Comparison of ENCODE assay signal across 7 cellular contexts in the genomic region with DNA sequence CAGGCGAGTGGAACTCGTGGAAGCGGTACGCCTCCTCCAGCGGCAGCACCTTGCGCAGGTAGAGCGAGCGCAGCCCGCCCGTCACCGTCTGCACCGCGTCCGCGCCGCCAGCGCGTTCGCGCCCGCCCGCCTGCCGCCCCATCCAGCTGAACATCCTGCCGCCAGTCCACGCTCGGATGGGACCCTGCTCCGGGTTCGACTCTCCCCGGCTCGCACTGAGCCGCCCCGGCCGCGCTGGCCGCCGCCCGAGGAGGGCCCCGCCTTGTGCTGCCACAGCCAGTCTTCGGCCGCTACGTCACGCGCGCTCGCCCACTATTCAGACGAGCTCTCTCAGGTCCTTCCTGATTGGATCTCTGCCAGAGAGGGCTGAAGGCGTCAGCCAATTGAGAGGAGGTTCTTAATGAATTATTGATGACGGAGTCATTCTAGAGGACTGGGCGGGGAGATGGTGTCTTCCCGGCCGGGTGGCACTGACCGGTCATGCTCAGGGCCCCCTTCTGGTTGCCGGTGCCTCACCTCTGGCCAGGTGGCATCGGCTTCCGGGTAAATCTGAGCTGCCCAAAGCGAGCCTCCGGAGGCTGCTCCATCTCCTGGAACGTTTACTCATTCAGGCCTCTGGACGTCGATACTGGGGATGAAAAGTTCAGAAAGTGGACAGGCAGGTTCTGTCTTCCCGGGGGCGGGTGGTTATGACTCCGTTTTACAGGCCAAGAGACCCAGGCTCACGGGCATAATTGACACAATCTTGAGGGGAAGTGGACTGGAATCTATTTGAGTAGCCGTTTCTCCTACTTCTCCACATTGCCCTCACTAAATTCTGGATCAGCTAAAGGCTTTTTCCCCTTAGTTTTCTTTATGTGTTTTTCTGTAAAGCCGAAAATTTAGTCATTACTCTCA. TPM values are rescaled to one million over a fixed set of nuclear protein-coding genes. Genes with fewer than 3 reads are reported as not detected.
DNase-seq lines count a peak whose midpoint lies in the region; ATAC-seq and TF ChIP-seq lines count a peak whose summit lies in the region.

A gene (minus strand): TSS at position 217 of the 897 bp plus-strand sequence. CDS start 63 bp downstream, at position 154.

- ATAC-seq in GM18505 (IDR thresholded peaks at IDR 0.05; ENCODE audit: unreplicated experiment), result peak; percentile 68
- ATAC-seq in HG02973 (IDR thresholded peaks at IDR 0.05; ENCODE audit: unreplicated experiment), result peak; percentile 64

- peaks cover 37% of the 10 kb centered on the region for H3K79me2 ChIP-seq in hepatocyte

- 2% methylated on average over 61 of the region's 66 CpGs for WGBS in hepatocyte (ENCODE audit: low lambda C conversion rate, missing lambda C conversion rate)

- TF ChIP-seq POLR2A in GM18505 (IDR thresholded peaks at IDR 0.05; ENCODE audit: borderline replicate concordance, extremely low read depth, insufficient read depth, insufficient read length), result peak; percentile 89

- H3K4me1 ChIP-seq in hepatocyte (ENCODE audit: insufficient read depth), result peaks cover 2% of the 10 kb centered on the region

- DNase-seq in NCI-H2029 (lab: John Stamatoyannopoulos, UW) (peak; percentile 95), T-helper 9 cell (peak; percentile 88), astrocyte of the hippocampus (ENCODE audit: low read depth, low spot score) (peak; percentile 100), hepatocyte (ENCODE audit: low spot score) (peak; percentile 99), renal cortical epithelial cell (ENCODE audit: low read depth) (peak; percentile 98)

- peak; percentile 28 for TF ChIP-seq CTCF in hepatocyte (IDR thresholded peaks at IDR 0.05; ENCODE audit: poor library complexity)

- peak within 1 kb of the TSS; percentile 78 for H3K4me2 ChIP-seq in hepatocyte

- no peaks in the 10 kb centered on the region for H3K27me3 ChIP-seq in hepatocyte

- H3K9me3 ChIP-seq in hepatocyte (ENCODE audit: low read depth), result no peaks in the 10 kb centered on the region

- peak within 1 kb of the TSS; percentile 93 for H3K27ac ChIP-seq in hepatocyte

- H3K4me3 ChIP-seq in hepatocyte, result peak within 1 kb of the TSS; percentile 49

- peaks cover 9% of the 10 kb centered on the region for H4K20me1 ChIP-seq in hepatocyte (ENCODE audit: insufficient read depth, poor library complexity, severe bottlenecking)

- peak within 1 kb of the TSS; percentile 47 for H2AFZ ChIP-seq in hepatocyte

- no peaks in the 10 kb centered on the region for H3K36me3 ChIP-seq in hepatocyte (replicated peaks; ENCODE audit: insufficient read depth, low read depth)

- no peaks in the 10 kb centered on the region for H3K9me2 ChIP-seq in hepatocyte (replicated peaks; ENCODE audit: insufficient read depth)

RNA-seq across cellular contexts. Expression of the gene that starts here (rescaled TPM):
- total RNA-seq in hepatocyte (26.4 and 27.3 TPM in 2 replicates), renal cortical epithelial cell (55.9 and 57.1 TPM in 2 replicates)
- polyA plus RNA-seq in hepatocyte, result 30.9 and 34.7 TPM in 2 replicates

Comparison
In these comparisons a context has a peak if more than half of its experiments do, and no peak if none do; other contexts are left out.
1. Peak in every context shown above with its lines: DNase-seq, ATAC-seq, H3K4me3 ChIP-seq and H3K27ac ChIP-seq.